Comparison of ENCODE assay signal across 18 cellular contexts in genomic region chr1:43786201-43786958, GRCh38.
DNase-seq lines count a peak whose midpoint lies in the region; ATAC-seq and TF ChIP-seq lines count a peak whose summit lies in the region.
"Had no signal": no experiment of that assay in that cellular context is flagged by ENCODE, and none has a peak within 500 bp of the region (broad histone marks: within the 10 kb centered on the region; RNA-seq: fewer than 3 reads in every experiment).

No MANE protein-coding gene starts in this region.

- peak overlapping the region in 2 of 4 donors; percentile 58 to 62 for H3K27ac ChIP-seq in sigmoid colon
- H3K27ac ChIP-seq: brain microvascular endothelial cell, neutrophil had no signal

- intact Hi-C loops in sigmoid colon (cut with DNase I), result no loop called here

- WGBS in sigmoid colon, 2 donors, result 84% methylated on average over 13 of the region's 13 CpGs

- peaks cover 25% of the 10 kb centered on the region for H3K4me1 ChIP-seq in adipocyte (ENCODE audit: control insufficient read depth, insufficient read depth, low read length)
- H3K4me1 ChIP-seq in sigmoid colon, result peaks cover 0 to 18% (median 9%) of the 10 kb centered on the region in 4 donors

- H3K27me3 ChIP-seq in adipocyte (replicated peaks; ENCODE audit: control insufficient read depth, insufficient read depth, low read length), result no peaks in the 10 kb centered on the region
- no peaks in the 10 kb centered on the region for H3K27me3 ChIP-seq in sigmoid colon
- H3K27me3 ChIP-seq: brain microvascular endothelial cell, neutrophil had no signal

- TF ChIP-seq CTCF in fibroblast of pulmonary artery (IDR thresholded peaks at IDR 0.05; ENCODE audit: low read length, missing control alignments) (no peak), sigmoid colon (IDR thresholded peaks at IDR 0.05) (no peak)

- H3K36me3 ChIP-seq in adipocyte (ENCODE audit: control insufficient read depth, insufficient read depth, low read length, severe bottlenecking) (no peaks in the 10 kb centered on the region), sigmoid colon (no peaks in the 10 kb centered on the region)
- H3K36me3 ChIP-seq: brain microvascular endothelial cell, neutrophil had no signal

- H3K4me3 ChIP-seq in adipocyte (ENCODE audit: low read length) (peak overlapping the region; percentile 35), fibroblast of pulmonary artery (replicated peaks; ENCODE audit: low read depth, low read length) (no peak overlapping the region), sigmoid colon (no peak overlapping the region)
- H3K4me3 ChIP-seq: GM23338 had no signal

- no peak for TF ChIP-seq POLR2A in sigmoid colon (IDR thresholded peaks at IDR 0.05)

- H3K9ac ChIP-seq in adipocyte (ENCODE audit: low read length), result peak overlapping the region; percentile 47

- TF ChIP-seq EP300 in sigmoid colon (IDR thresholded peaks at IDR 0.05), result no peak

- H3K9me3 ChIP-seq in adipocyte (ENCODE audit: control insufficient read depth, low read length) (no peaks in the 10 kb centered on the region), sigmoid colon (no peaks in the 10 kb centered on the region)
- H3K9me3 ChIP-seq: neutrophil had no signal

- peak; percentile 23 for DNase-seq in AG08395 (ENCODE audit: low spot score)
- DNase-seq in adipocyte (ENCODE audit: low read depth), result peak; percentile 18
- DNase-seq in fibroblast of pulmonary artery (ENCODE audit: low read depth), result peak; percentile 46
- peak; percentile 67 for DNase-seq in sigmoid colon
- no peak for DNase-seq in cerebellar nuclear complex (lab: John Stamatoyannopoulos, UW)
- DNase-seq in NCI-H524 treated with DMSO at 0.1 percent for 48 hours (lab: John Stamatoyannopoulos, UW), result no peak
- DNase-seq: activated CD4-positive, alpha-beta T cell treated with anti-CD3 and anti-CD28 coated beads, Interleukin-2, amount 10 ng/mL, durations not matched to agents 24 days and 14 days; brain microvascular endothelial cell; CD8-positive, alpha-beta memory T cell; DMS53; NCI-H1436; NCI-H526 treated with DMSO at 0.1 percent for 48 hours; stimulated activated CD4-positive, alpha-beta T cell treated with anti-CD3 and anti-CD28 coated beads, Interleukin-15, amount 100 ng/mL, for 24 hours; T-helper 1 cell had no signal

- ATAC-seq in HG03378 (IDR thresholded peaks at IDR 0.05; ENCODE audit: unreplicated experiment) (no peak), GM21737 (IDR thresholded peaks at IDR 0.05; ENCODE audit: unreplicated experiment) (no peak)
- ATAC-seq: GM23338 had no signal

Comparison
In these comparisons a context has a peak if more than half of its experiments do, and no peak if none do; other contexts are left out.
1. DNase-seq: peak in AG08395 (single experiment), adipocyte (single experiment), fibroblast of pulmonary artery (single experiment) and sigmoid colon (single experiment); none in cerebellar nuclear complex (0 of 2) and NCI-H524 treated with DMSO at 0.1 percent for 48 hours (single experiment).